ENCODE assay signal across 8 cellular contexts in the genomic region with DNA sequence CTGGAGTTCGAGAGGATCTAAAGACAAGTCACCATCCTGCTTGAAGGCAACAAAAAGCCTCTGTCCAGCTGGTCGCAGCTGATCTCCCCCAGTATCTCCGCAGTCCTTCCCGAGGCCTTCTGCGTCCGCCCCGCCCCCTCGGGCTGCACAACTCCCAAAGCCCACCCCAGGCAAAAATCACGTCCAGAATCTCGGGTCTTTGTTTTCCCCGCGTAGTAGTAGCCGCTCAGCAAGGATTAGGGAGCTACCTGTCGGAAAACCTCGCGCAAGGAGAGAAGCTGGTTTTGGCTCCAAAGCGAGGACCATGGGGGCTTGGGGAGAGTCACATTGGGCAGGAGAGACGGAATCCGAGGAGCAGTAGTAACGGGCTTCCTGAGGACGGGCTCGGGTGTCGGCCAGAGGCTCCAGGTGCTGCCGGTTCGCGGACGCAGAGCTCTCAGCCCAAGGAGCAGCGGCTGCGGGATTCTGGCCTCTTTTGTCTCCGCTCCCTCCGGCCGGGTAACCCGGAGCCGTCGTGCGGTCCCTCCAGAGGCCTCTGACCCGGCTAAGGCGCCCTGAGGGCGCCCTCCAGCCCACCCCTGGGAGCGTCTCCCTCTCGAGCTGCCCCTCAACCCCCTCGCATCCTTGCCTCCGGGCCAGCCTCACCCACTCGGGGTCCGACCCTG. TPM values are rescaled to one million over a fixed set of nuclear protein-coding genes. Genes with fewer than 3 reads are reported as not detected.
DNase-seq lines count a peak whose midpoint lies in the region; ATAC-seq, FAIRE-seq and TF ChIP-seq lines count a peak whose summit lies in the region.

No MANE protein-coding gene starts in this region.

- TF ChIP-seq POLR2A in GM12891 (IDR thresholded peaks at IDR 0.05; ENCODE audit: low read depth, low read length) = no peak

- CTCF ChIA-PET in AG04449 (lab: Yijun Ruan, JAX) = interaction anchor here (0.9 to 2.2 kb wide), 11 partner anchors 8 to 166 kb away, joined by 3 to 10 read pairs (median 3); no protein-coding TSS in a partner anchor

- H3K4me3 Mint-ChIP-seq in T-helper 17 cell = peak overlapping the region; percentile 94
- H3K4me3 Mint-ChIP-seq in naive thymus-derived CD8-positive, alpha-beta T cell = peak overlapping the region; percentile 87 to 93 (median 91)

- H3K27ac Mint-ChIP-seq in T-helper 17 cell = peak overlapping the region; percentile 92
- H3K27ac Mint-ChIP-seq in naive thymus-derived CD8-positive, alpha-beta T cell = peak overlapping the region; percentile 70 to 96 (median 90)

- H3K27me3 Mint-ChIP-seq in T-helper 17 cell = no peaks in the 10 kb centered on the region
- no peaks in the 10 kb centered on the region for H3K27me3 Mint-ChIP-seq in naive thymus-derived CD8-positive, alpha-beta T cell

- H3K36me3 Mint-ChIP-seq in T-helper 17 cell (ENCODE audit: low read depth) = peaks cover 5% of the 10 kb centered on the region
- peaks cover 36 to 41% (median 36%) of the 10 kb centered on the region in 3 donors for H3K36me3 Mint-ChIP-seq in naive thymus-derived CD8-positive, alpha-beta T cell

- no peak for DNase-seq in AG04449 (ENCODE audit: low read depth, low spot score)
- DNase-seq in GM12891 (ENCODE audit: insufficient read length, low spot score) = peak; percentile 22
- DNase-seq in T-helper 17 cell = no peak
- peak in 2 of 10 donors; percentile 4 to 12 for DNase-seq in naive thymus-derived CD8-positive, alpha-beta T cell
- no peak for DNase-seq in NCI-H187 (lab: John Stamatoyannopoulos, UW)
- no peak for DNase-seq in activated gamma-delta T cell treated with Interleukin-2 at 50 U/mL for 16 hours

- ATAC-seq in HG03045 (IDR thresholded peaks at IDR 0.05; ENCODE audit: unreplicated experiment) = peak; percentile 40
- ATAC-seq in T-helper 17 cell = peak; percentile 58
- ATAC-seq in esophagus mucosa = peak; percentile 30
- peak; percentile 11 to 67 for ATAC-seq in naive thymus-derived CD8-positive, alpha-beta T cell

- H3K9me3 ChIP-seq in T-helper 17 cell (ENCODE audit: control insufficient read depth, low read length, poor library complexity, severe bottlenecking) = no peaks in the 10 kb centered on the region

- no peak for TF ChIP-seq CTCF in AG04449 (IDR thresholded peaks at IDR 0.05; ENCODE audit: insufficient read depth, low read length, missing control alignments)

- peak overlapping the region; percentile 94 for H3K4me3 ChIP-seq in AG04449 (ENCODE audit: low read depth, low read length)

- H3K9me3 Mint-ChIP-seq in naive thymus-derived CD8-positive, alpha-beta T cell = peaks cover 3 to 42% (median 32%) of the 10 kb centered on the region in 9 donors

- peak; percentile 13 for FAIRE-seq in GM12891 (lab: Jason Lieb, UNC)

- peaks cover 39% of the 10 kb centered on the region for H3K4me1 Mint-ChIP-seq in T-helper 17 cell
- peaks cover 39 to 58% (median 50%) of the 10 kb centered on the region in 4 donors for H3K4me1 Mint-ChIP-seq in naive thymus-derived CD8-positive, alpha-beta T cell

- POLR2A ChIA-PET in AG04449 (lab: Yijun Ruan, JAX) = interaction anchor here (0.6 kb wide), 1 partner anchor 14 kb away, joined by 3 read pairs; no protein-coding TSS in a partner anchor
- POLR2A ChIA-PET in naive thymus-derived CD8-positive, alpha-beta T cell (lab: Charles Lee) = interaction anchor here (0.6 to 2.2 kb wide), 4 partner anchors 8 to 1097 kb away, joined by 3 to 9 read pairs (median 4); a partner anchor contains a TSS

TF ChIP-seq in GM12891, 5 proteins besides CTCF, POLR2A, EP300 and RAD21:
- TF ChIP-seq TAF1 (IDR thresholded peaks at IDR 0.05; ENCODE audit: low read depth, low read length) (no peak), SPI1 (IDR thresholded peaks at IDR 0.05; ENCODE audit: low read depth, low read length) (no peak), POU2F2 (IDR thresholded peaks at IDR 0.05; ENCODE audit: low read depth, low read length) (no peak), POLR2AphosphoS5 (IDR thresholded peaks at IDR 0.05; ENCODE audit: low read depth, low read length) (no peak), PAX5 (IDR thresholded peaks at IDR 0.05; ENCODE audit: insufficient read depth, low read length, severe bottlenecking) (no peak)

RNA-seq across cellular contexts. Expression of a gene that starts 0.4 kb away (rescaled TPM):
- 7.2 TPM for polyA plus RNA-seq in GM12891 (2012; ENCODE audit: low read depth, missing spikeins)
- total RNA-seq in T-helper 17 cell = 10 to 100 TPM; 12.5 to 15.9 TPM
- total RNA-seq in esophagus mucosa = 15.4 TPM
- 10 to 100 TPM; 33.0 to 40.2 TPM for total RNA-seq in naive thymus-derived CD8-positive, alpha-beta T cell
- polyA plus RNA-seq in naive thymus-derived CD8-positive, alpha-beta T cell = 1 to 10 TPM; 6.4 to 8.6 (median 7.4) TPM

RNA-seq across cellular contexts. Expression of a gene that starts 0.5 kb away (rescaled TPM):
- polyA plus RNA-seq in GM12891 (2012; ENCODE audit: low read depth, missing spikeins) = 10.0 TPM
- total RNA-seq in T-helper 17 cell (10 to 100 TPM; 11.0 to 13.1 TPM), esophagus mucosa (10.7 TPM)
- total RNA-seq in naive thymus-derived CD8-positive, alpha-beta T cell = 10 to 100 TPM; 20.8 to 22.7 TPM
- 10 to 100 TPM in 1 of 3 donors, 1 to 10 TPM in 2; 7.6 to 15.0 (median 9.2) TPM for polyA plus RNA-seq in naive thymus-derived CD8-positive, alpha-beta T cell

RNA-seq across cellular contexts. Expression of a gene that starts 40.1 kb away (rescaled TPM):
- polyA plus RNA-seq in GM12891 (2012; ENCODE audit: low read depth, missing spikeins) = 3.4 TPM
- total RNA-seq in T-helper 17 cell (1 to 10 TPM; 9.0 to 9.4 TPM), esophagus mucosa (7.8 TPM)
- total RNA-seq in naive thymus-derived CD8-positive, alpha-beta T cell = 10 to 100 TPM; 15.5 to 17.0 TPM
- 1 to 10 TPM; 2.1 to 3.5 (median 3.1) TPM for polyA plus RNA-seq in naive thymus-derived CD8-positive, alpha-beta T cell
